ENCODE assay signal across 9 cellular contexts in genomic region chr22:46026907-46027218, GRCh38. TPM values are rescaled to one million over a fixed set of nuclear protein-coding genes. Genes with fewer than 3 reads are reported as not detected.
DNase-seq lines count a peak whose midpoint lies in the region; FAIRE-seq and TF ChIP-seq lines count a peak whose summit lies in the region.
"Had no signal": no experiment of that assay in that cellular context is flagged by ENCODE, and none has a peak within 500 bp of the region (broad histone marks: within the 10 kb centered on the region; RNA-seq: fewer than 3 reads in every experiment).

No MANE protein-coding gene starts in this region.

- FAIRE-seq in bronchial epithelial cell (lab: Jason Lieb, UNC), result no peak

- peaks cover 6 to 21% (median 9%) of the 10 kb centered on the region in 4 donors for H3K4me1 ChIP-seq in liver (ENCODE audit: control insufficient read depth in 4 of 4, insufficient read depth in 4 of 4, low read length in 3 of 4)
- peaks cover 9 to 23% (median 17%) of the 10 kb centered on the region in 4 donors for H3K4me1 ChIP-seq in stomach

- intact Hi-C loops in stomach (cut with DNase I; ENCODE audit: low total_unique reads), result no loop called here

- H3K27ac ChIP-seq in liver (ENCODE audit: low read depth in 1 of 2, low read length in 2 of 2) (peak overlapping the region; percentile 55 to 80), stomach (peak overlapping the region; percentile 67 to 87 (median 74))

- TF ChIP-seq CTCF in bronchial epithelial cell (IDR thresholded peaks at IDR 0.05; ENCODE audit: insufficient read depth, low read length, severe bottlenecking) (no peak), liver (IDR thresholded peaks at IDR 0.05; ENCODE audit: low read depth, low read length, missing input control) (no peak), stomach (IDR thresholded peaks at IDR 0.05) (no peak)

- H3K9ac ChIP-seq in liver (ENCODE audit: low read depth in 1 of 2, low read length in 2 of 2), result peak overlapping the region in 1 of 2 donors; percentile 18

- H3K36me3 ChIP-seq in bronchial epithelial cell (ENCODE audit: control insufficient read depth, insufficient read depth, low read length) (no peaks in the 10 kb centered on the region), liver (ENCODE audit: control insufficient read depth in 4 of 4, insufficient read depth in 3 of 4, low read depth in 1 of 4, low read length in 3 of 4) (no peaks in the 10 kb centered on the region), stomach (no peaks in the 10 kb centered on the region)

- 53% methylated on average over 3 of the region's 3 CpGs for WGBS in liver
- 47 to 63% (median 57%) methylated on average over 3 of the region's 3 CpGs for WGBS in stomach, 5 donors

- H3K27me3 ChIP-seq in bronchial epithelial cell (ENCODE audit: control insufficient read depth, insufficient read depth, low read length) (no peaks in the 10 kb centered on the region), liver (ENCODE audit: control insufficient read depth in 4 of 4, insufficient read depth in 4 of 4, low read length in 3 of 4) (no peaks in the 10 kb centered on the region), stomach (peaks cover 0 to 5% (median 0%) of the 10 kb centered on the region in 3 donors)

- no peak for TF ChIP-seq RAD21 in liver (IDR thresholded peaks at IDR 0.05)

- TF ChIP-seq EP300 in stomach (IDR thresholded peaks at IDR 0.05), result no peak

- DNase-seq in M059J (ENCODE audit: low read depth) (peak; percentile 51), bronchial epithelial cell (ENCODE audit: low read depth) (no peak), stomach (no peak), NCI-H748 (lab: John Stamatoyannopoulos, UW; ENCODE audit: unreplicated experiment) (no peak), NCI-H2029 (lab: John Stamatoyannopoulos, UW) (no peak), SW480 (ENCODE audit: low spot score) (no peak), NCI-H446 (lab: John Stamatoyannopoulos, UW) (no peak)
- DNase-seq: SHP77 treated with DMSO at 0.1 percent for 48 hours had no signal

- H3K4me3 ChIP-seq in bronchial epithelial cell (ENCODE audit: low read depth, low read length), result peak overlapping the region; percentile 37
- peak overlapping the region in 2 of 3 donors; percentile 55 for H3K4me3 ChIP-seq in liver (ENCODE audit: low read depth in 1 of 3, low read length in 3 of 3)
- peak overlapping the region; percentile 42 to 59 (median 50) for H3K4me3 ChIP-seq in stomach

- H3K9me3 ChIP-seq in liver (ENCODE audit: control insufficient read depth in 4 of 4, low read length in 3 of 4) (no peaks in the 10 kb centered on the region), stomach (no peaks in the 10 kb centered on the region)

- no peak for TF ChIP-seq POLR2A in stomach (IDR thresholded peaks at IDR 0.05)

TF ChIP-seq in liver, 16 proteins besides CTCF, POLR2A, EP300 and RAD21:
- TF ChIP-seq ZBTB33 (IDR thresholded peaks at IDR 0.05) (no peak), FOXA2 (IDR thresholded peaks at IDR 0.05) (no peak), FOXA1 (IDR thresholded peaks at IDR 0.05) (no peak), ATF3 (IDR thresholded peaks at IDR 0.05) (no peak), TAF1 (conservative IDR thresholded peaks at IDR 0.05) (no peak)
- TF ChIP-seq, protein P1, sequence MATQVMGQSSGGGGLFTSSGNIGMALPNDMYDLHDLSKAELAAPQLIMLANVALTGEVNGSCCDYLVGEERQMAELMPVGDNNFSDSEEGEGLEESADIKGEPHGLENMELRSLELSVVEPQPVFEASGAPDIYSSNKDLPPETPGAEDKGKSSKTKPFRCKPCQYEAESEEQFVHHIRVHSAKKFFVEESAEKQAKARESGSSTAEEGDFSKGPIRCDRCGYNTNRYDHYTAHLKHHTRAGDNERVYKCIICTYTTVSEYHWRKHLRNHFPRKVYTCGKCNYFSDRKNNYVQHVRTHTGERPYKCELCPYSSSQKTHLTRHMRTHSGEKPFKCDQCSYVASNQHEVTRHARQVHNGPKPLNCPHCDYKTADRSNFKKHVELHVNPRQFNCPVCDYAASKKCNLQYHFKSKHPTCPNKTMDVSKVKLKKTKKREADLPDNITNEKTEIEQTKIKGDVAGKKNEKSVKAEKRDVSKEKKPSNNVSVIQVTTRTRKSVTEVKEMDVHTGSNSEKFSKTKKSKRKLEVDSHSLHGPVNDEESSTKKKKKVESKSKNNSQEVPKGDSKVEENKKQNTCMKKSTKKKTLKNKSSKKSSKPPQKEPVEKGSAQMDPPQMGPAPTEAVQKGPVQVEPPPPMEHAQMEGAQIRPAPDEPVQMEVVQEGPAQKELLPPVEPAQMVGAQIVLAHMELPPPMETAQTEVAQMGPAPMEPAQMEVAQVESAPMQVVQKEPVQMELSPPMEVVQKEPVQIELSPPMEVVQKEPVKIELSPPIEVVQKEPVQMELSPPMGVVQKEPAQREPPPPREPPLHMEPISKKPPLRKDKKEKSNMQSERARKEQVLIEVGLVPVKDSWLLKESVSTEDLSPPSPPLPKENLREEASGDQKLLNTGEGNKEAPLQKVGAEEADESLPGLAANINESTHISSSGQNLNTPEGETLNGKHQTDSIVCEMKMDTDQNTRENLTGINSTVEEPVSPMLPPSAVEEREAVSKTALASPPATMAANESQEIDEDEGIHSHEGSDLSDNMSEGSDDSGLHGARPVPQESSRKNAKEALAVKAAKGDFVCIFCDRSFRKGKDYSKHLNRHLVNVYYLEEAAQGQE (IDR thresholded peaks at IDR 0.05), result no peak

RNA-seq across cellular contexts. Expression of gene WNT7B, which starts 49.9 kb away (rescaled TPM):
- total RNA-seq in M059J (2014; rRNA removed; shearing (Covaris generic)), result 14.2 and 26.6 TPM in 2 replicates
- total RNA-seq in bronchial epithelial cell (18.2 and 23.9 TPM in 2 replicates), liver (under 1 TPM in 1 of 2 donors, not detected in 1; 0.28 TPM), stomach (not detected)
- polyA plus RNA-seq in liver (under 1 TPM in 1 of 2 donors, not detected in 1; 0.06 TPM), stomach (1 to 10 TPM in 1 of 3 donors, under 1 TPM in 1, not detected in 1; 0.06 to 2.0 TPM)

Comparison
In these comparisons a context has a peak if more than half of its experiments do, and no peak if none do; other contexts are left out.
1. RNA of gene WNT7B, which starts 49.9 kb away (total RNA-seq): 14.2 to 26.6 TPM in M059J and 18.2 to 23.9 TPM in bronchial epithelial cell; 0.28 TPM in liver and not detected in stomach; every median in the first group is over 10 times any median in the second.
2. Peak in every context shown above with its lines, with median percentiles within 50 percentile points of each other: H3K4me3 ChIP-seq.